ENCODE assay signal across 8 cellular contexts in the genomic region with DNA sequence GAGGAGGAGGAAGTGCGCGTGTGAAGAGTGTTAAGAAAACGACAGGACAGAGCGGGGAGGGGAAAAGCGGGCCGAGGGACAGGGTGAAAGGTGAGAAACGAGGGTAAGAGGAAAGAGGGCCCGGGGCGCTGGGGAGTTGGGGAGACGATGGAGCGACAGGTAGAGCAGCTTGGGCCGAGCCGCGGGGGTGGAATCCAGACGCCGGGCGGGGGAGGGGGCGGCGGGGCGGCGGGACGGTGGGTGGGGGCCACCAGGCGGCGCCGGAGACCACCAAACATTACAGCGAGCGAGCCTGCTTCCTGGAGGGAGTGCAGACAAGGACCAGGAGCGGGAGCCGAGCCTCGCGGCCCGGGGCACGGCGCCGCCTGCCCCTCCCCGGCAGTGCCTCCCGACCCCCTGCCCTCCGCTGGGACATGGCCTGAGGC. TPM values are rescaled to one million over a fixed set of nuclear protein-coding genes. Genes with fewer than 3 reads are reported as not detected.
DNase-seq lines count a peak whose midpoint lies in the region; ATAC-seq and TF ChIP-seq lines count a peak whose summit lies in the region.
"Not testable (repeated sequence)": the region's sequence is repeated elsewhere in the genome, so short reads cannot be mapped to it uniquely, and the experiment has no call there.

No MANE protein-coding gene starts in this region.

- DNase-seq in GM12865 (ENCODE audit: low read depth) (peak; percentile 7), H9 (peak; percentile 35), WERI-Rb-1 (peak; percentile 19), heart left ventricle (peak in 4 of 5 donors; percentile 9 to 50 (median 28))
- not testable (repeated sequence) for DNase-seq in astrocyte of the spinal cord (ENCODE audit: low read depth, low spot score); type B pancreatic cell (ENCODE audit: extremely low spot score, unreplicated experiment)

- not testable (repeated sequence) for H3T11ph ChIP-seq in H9 (ENCODE audit: low read length)

- ATAC-seq in HG03469 (IDR thresholded peaks at IDR 0.05; ENCODE audit: unreplicated experiment) (peak; percentile 10), heart left ventricle (peak in 3 of 4 donors; percentile 34 to 73 (median 64))

- H3K27ac Mint-ChIP-seq in H9, result peak overlapping the region in 1 of 3 experiments; percentile 90; a peak in 1 of 7 replicates
- H3K27ac Mint-ChIP-seq in type B pancreatic cell, result peak overlapping the region; percentile 86

- H3K4me3 Mint-ChIP-seq in H9 (peak overlapping the region; percentile 86 to 92), type B pancreatic cell (peak overlapping the region; percentile 95)

- H3K23ac ChIP-seq in H9 (ENCODE audit: insufficient read length, low read depth, low read length), result not testable (repeated sequence)

- H3K4me3 ChIP-seq in GM12865 (ENCODE audit: low read depth, low read length) (peak overlapping the region; percentile 50), WERI-Rb-1 (ENCODE audit: low read depth, low read length) (peak overlapping the region; percentile 43), astrocyte of the spinal cord (ENCODE audit: low read depth, low read length) (peak overlapping the region; percentile 51), heart left ventricle (peak overlapping the region in 10 of 12 donors; percentile 34 to 66 (median 63)), neutrophil (ENCODE audit: low read depth in 1 of 2, low read length in 1 of 2) (peak overlapping the region; percentile 31 to 69)

- not testable (repeated sequence) for H2BK12ac ChIP-seq in H9 (ENCODE audit: insufficient read length, low read depth, low read length)

- H3K4me2 ChIP-seq in H9 (ENCODE audit: insufficient read depth, insufficient read length, low read length), result not testable (repeated sequence)

- H4K5ac ChIP-seq in H9 (ENCODE audit: insufficient read length, low read depth, low read length), result not testable (repeated sequence)

- not testable (repeated sequence) for H3K9me3 ChIP-seq in H9 (ENCODE audit: control insufficient read depth, low read depth, low read length); WERI-Rb-1 (ENCODE audit: severe bottlenecking); heart left ventricle; neutrophil

- H3K18ac ChIP-seq in H9 (ENCODE audit: insufficient read length, low read depth, low read length), result not testable (repeated sequence)

- H2AK5ac ChIP-seq in H9 (ENCODE audit: insufficient read length, low read length), result not testable (repeated sequence)

- H4K91ac ChIP-seq in H9 (ENCODE audit: insufficient read length, low read depth, low read length), result not testable (repeated sequence)

- not testable (repeated sequence) for H3K23me2 ChIP-seq in H9 (ENCODE audit: insufficient read length, low read depth, low read length, poor library complexity, severe bottlenecking)

- WGBS in H9 (ENCODE audit: extremely low coverage, insufficient read length, low lambda C conversion rate), result no CpG with 5 or more reads among the region's 38 CpGs
- WGBS in heart left ventricle, 4 donors, result 0 to 1% (median 0%) methylated on average over 14 to 20 of the region's 38 CpGs; no CpG with 5 or more reads in 1 of the 4 donors

- H3K4ac ChIP-seq in H9 (ENCODE audit: low read depth, low read length), result not testable (repeated sequence)

- H3K36me3 ChIP-seq in WERI-Rb-1, heart left ventricle, neutrophil: not testable (repeated sequence)

- TF ChIP-seq CTCF in GM12865 (IDR thresholded peaks at IDR 0.05; ENCODE audit: insufficient read depth, low read depth, low read length, missing control alignments); WERI-Rb-1 (IDR thresholded peaks at IDR 0.05; ENCODE audit: low read depth, low read length); astrocyte of the spinal cord (IDR thresholded peaks at IDR 0.05; ENCODE audit: low read depth, low read length); neutrophil (IDR thresholded peaks at IDR 0.05): not testable (repeated sequence)
- TF ChIP-seq CTCF in H9 (conservative IDR thresholded peaks at IDR 0.05), result peak; percentile 41; the same call in 2 of the 3 replicates
- peak in 10 of 12 donors; percentile 13 to 50 (median 26) for TF ChIP-seq CTCF in heart left ventricle (IDR thresholded peaks at IDR 0.05)
- peak; percentile 58 for TF ChIP-seq CTCF in type B pancreatic cell (conservative IDR thresholded peaks at IDR 0.05)

- not testable (repeated sequence) for H2BK20ac ChIP-seq in H9 (ENCODE audit: low read depth, low read length, poor library complexity, severe bottlenecking)

- not testable (repeated sequence) for H3K9me3 Mint-ChIP-seq in H9, type B pancreatic cell

- not testable (repeated sequence) for H3K27me3 ChIP-seq in H9 (ENCODE audit: insufficient read depth, low read length); WERI-Rb-1 (ENCODE audit: insufficient read depth, low read depth, severe bottlenecking); heart left ventricle; neutrophil

- H3K79me1 ChIP-seq in H9 (ENCODE audit: insufficient read depth, low read depth, low read length, poor library complexity, severe bottlenecking), result not testable (repeated sequence)

- H3K27me3 Mint-ChIP-seq in H9 (ENCODE audit: low read depth); type B pancreatic cell: not testable (repeated sequence)

- not testable (repeated sequence) for H2BK5ac ChIP-seq in H9 (ENCODE audit: insufficient read length, low read length)

- H4K20me1 ChIP-seq in H9 (ENCODE audit: control insufficient read depth, insufficient read depth, insufficient read length), result not testable (repeated sequence)

- not testable (repeated sequence) for H4K8ac ChIP-seq in H9 (replicated peaks; ENCODE audit: insufficient read length, low read depth, low read length)

- H3K4me1 Mint-ChIP-seq in H9, result not testable (repeated sequence)
- peaks cover 11% of the 10 kb centered on the region for H3K4me1 Mint-ChIP-seq in type B pancreatic cell (ENCODE audit: unreplicated experiment)

- H2BK15ac ChIP-seq in H9 (ENCODE audit: low read depth, low read length), result not testable (repeated sequence)

- not testable (repeated sequence) for H3K79me2 ChIP-seq in H9 (ENCODE audit: insufficient read depth, low read length)

- not testable (repeated sequence) for H3K36me3 Mint-ChIP-seq in H9 (ENCODE audit: insufficient read depth in 1 of 3, low read depth in 3 of 3); type B pancreatic cell

- H2BK120ac ChIP-seq in H9 (ENCODE audit: low read depth, low read length, poor library complexity, severe bottlenecking), result not testable (repeated sequence)

- not testable (repeated sequence) for H3K14ac ChIP-seq in H9 (ENCODE audit: insufficient read depth, low read length)

- not testable (repeated sequence) for TF ChIP-seq POLR2A in heart left ventricle (IDR thresholded peaks at IDR 0.05)

- H3K4me1 ChIP-seq in H9 (ENCODE audit: insufficient read depth, low read length); neutrophil (ENCODE audit: control insufficient read depth in 1 of 2, insufficient read depth in 1 of 2, low read depth in 1 of 2, low read length in 1 of 2): not testable (repeated sequence)
- H3K4me1 ChIP-seq in heart left ventricle, result peaks cover 0 to 23% (median 5%) of the 10 kb centered on the region in 12 donors

- intact Hi-C loops in heart left ventricle (cut with DNase I), result loop anchor here in 4 of 10 donors (2.0 to 10.0 kb wide), 2 partner anchors 99 to 103 kb away; no protein-coding TSS in a partner anchor

- in situ Hi-C loops in astrocyte of the spinal cord (cut with HindIII; ENCODE audit: low sequenced_read_pairs), result not testable (repeated sequence)

- H2AFZ ChIP-seq in H9 (ENCODE audit: low read length), result not testable (repeated sequence)

- not testable (repeated sequence) for H3K56ac ChIP-seq in H9 (ENCODE audit: insufficient read length, low read depth, low read length)

- H3K27ac ChIP-seq in H9 (ENCODE audit: insufficient read length, low read depth, low read length); WERI-Rb-1: not testable (repeated sequence)
- H3K27ac ChIP-seq in heart left ventricle, result peak overlapping the region in 8 of 12 donors; percentile 59 to 90 (median 86)
- peak overlapping the region; percentile 83 for H3K27ac ChIP-seq in neutrophil

- not testable (repeated sequence) for H3K9ac ChIP-seq in H9 (ENCODE audit: extremely low read depth, insufficient read length, low read length)

RNA-seq across cellular contexts. Expression of gene NUTM2E, which starts 0.9 kb away (rescaled TPM):
- total RNA-seq in H9 (2021), result 0.11 TPM in 1 of 2 replicates, not detected in the other
- total RNA-seq in heart left ventricle, result under 1 TPM in 3 of 9 donors, not detected in 6; 0.08 to 0.56 (median 0.27) TPM
- under 1 TPM in 1 of 2 donors, not detected in 1; 0.40 TPM for polyA plus RNA-seq in heart left ventricle
- total RNA-seq in type B pancreatic cell (ENCODE audit: low replicate concordance), result 0.86 and 1.7 TPM in 2 replicates
